11 cellular contexts compared by ENCODE assay signal in the genomic region with DNA sequence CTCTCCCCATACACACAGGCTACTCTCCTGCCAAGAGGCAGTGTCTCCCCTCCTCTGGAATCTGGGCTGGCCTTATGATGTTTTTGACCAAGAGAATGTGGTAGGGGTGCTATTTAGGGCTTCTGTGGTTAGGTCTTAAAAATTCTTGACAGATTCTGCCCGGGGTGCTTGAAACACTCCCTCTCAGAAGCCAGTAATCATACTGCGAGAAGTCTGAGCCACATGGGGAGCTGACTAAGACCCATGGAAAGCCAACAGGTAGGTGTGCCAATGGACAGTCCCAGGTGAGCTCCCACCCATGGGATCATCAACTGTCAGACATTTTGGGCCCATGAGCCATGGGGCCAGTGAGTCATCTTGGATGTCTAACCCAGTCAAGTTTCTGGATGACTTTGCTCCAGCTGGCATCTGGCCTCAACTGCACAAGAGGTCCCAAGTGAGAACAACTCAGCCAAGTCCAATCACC.
DNase-seq lines count a peak whose midpoint lies in the region; ATAC-seq lines count a peak whose summit lies in the region.
"Had no signal": no experiment of that assay in that cellular context is flagged by ENCODE, and none has a peak within 500 bp of the region (broad histone marks: within the 10 kb centered on the region; RNA-seq: fewer than 3 reads in every experiment).

No MANE protein-coding gene starts in this region.

- peak; percentile 10 to 29 for DNase-seq in stimulated activated CD4-positive, alpha-beta T cell treated with anti-CD3 and anti-CD28 coated beads, Interleukin-15, amount 100 ng/mL, for 48 hours (ENCODE audit: low read depth in 2 of 2)
- no peak for DNase-seq in stimulated activated CD4-positive, alpha-beta T cell treated with anti-CD3 and anti-CD28 coated beads, Interleukin-12 subunit alpha, Interleukin-12 subunit beta, amount 100 ng/mL, for 4 hours
- peak; percentile 83 for DNase-seq in astrocyte of the hippocampus (ENCODE audit: low read depth, low spot score)
- no peak for DNase-seq in cerebellar cortex (ENCODE audit: low spot score)
- DNase-seq in NCI-H748 treated with DMSO at 0.1 percent for 48 hours (lab: John Stamatoyannopoulos, UW) = no peak
- DNase-seq in DMS79 (lab: John Stamatoyannopoulos, UW) = no peak
- DNase-seq: activated CD4-positive, alpha-beta T cell treated with anti-CD3 and anti-CD28 coated beads for 1 hour; CD4-positive, alpha-beta memory T cell; IMR-90 had no signal

- ATAC-seq in HG03064 (IDR thresholded peaks at IDR 0.05; ENCODE audit: low read depth, unreplicated experiment) (peak; percentile 52), HG03159 (IDR thresholded peaks at IDR 0.05; ENCODE audit: unreplicated experiment) (no peak)

Comparison
In these comparisons a context has a peak if more than half of its experiments do, and no peak if none do; other contexts are left out.
1. DNase-seq: peak in stimulated activated CD4-positive, alpha-beta T cell treated with anti-CD3 and anti-CD28 coated beads, Interleukin-15, amount 100 ng/mL, for 48 hours (2 of 2) and astrocyte of the hippocampus (single experiment); none in stimulated activated CD4-positive, alpha-beta T cell treated with anti-CD3 and anti-CD28 coated beads, Interleukin-12 subunit alpha, Interleukin-12 subunit beta, amount 100 ng/mL, for 4 hours (single experiment), cerebellar cortex (single experiment), NCI-H748 treated with DMSO at 0.1 percent for 48 hours (single experiment) and DMS79 (single experiment).